31 cellular contexts compared by ENCODE assay signal in the genomic region with DNA sequence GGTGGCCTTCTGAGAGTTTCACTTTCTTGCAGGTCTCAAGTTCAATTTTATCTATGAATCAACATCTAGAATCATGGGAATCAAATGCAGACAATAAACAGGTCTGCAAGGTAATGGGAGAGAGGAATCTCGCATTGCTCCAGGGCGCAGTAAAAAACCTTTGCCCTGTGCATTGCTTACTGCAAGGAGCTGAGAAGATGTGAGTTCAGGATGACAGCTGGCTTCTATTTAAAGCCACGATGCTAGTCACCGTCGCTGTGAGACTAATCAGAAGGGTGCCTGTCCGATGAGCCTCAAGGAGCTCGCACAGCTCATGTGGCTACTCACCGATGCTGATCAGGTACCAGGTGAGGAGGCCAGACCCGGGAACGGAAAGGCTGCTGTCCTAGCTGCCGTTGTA. TPM values are rescaled to one million over a fixed set of nuclear protein-coding genes. Genes with fewer than 3 reads are reported as not detected.
"Had no signal": no experiment of that assay in that cellular context is flagged by ENCODE, and none has a peak within 500 bp of the region (broad histone marks: within the 10 kb centered on the region; RNA-seq: fewer than 3 reads in every experiment).

No MANE protein-coding gene starts in this region.

- H3K9me3 ChIP-seq: esophagus muscularis mucosa, gastroesophageal sphincter, lower lobe of right lung, tibial artery had no signal

- H3K27ac ChIP-seq: esophagus muscularis mucosa, gastroesophageal sphincter, lower lobe of right lung, neural progenitor cell, tibial artery had no signal

- H3K4me2 ChIP-seq: neural progenitor cell had no signal

- H3K36me3 ChIP-seq: neural progenitor cell had no signal

- H2AFZ ChIP-seq: neural progenitor cell had no signal

- H3K4me3 ChIP-seq: esophagus muscularis mucosa, gastroesophageal sphincter, lower lobe of right lung, neural progenitor cell, smooth muscle cell, tibial artery had no signal

- H3K4me1 ChIP-seq: gastroesophageal sphincter, lower lobe of right lung, neural progenitor cell, tibial artery had no signal

- FAIRE-seq: bronchial epithelial cell, endothelial cell of umbilical vein, keratinocyte had no signal

- H3K9ac ChIP-seq: neural progenitor cell had no signal

- DNase-seq: activated CD4-positive, alpha-beta memory T cell treated with anti-CD3 and anti-CD28 coated beads, Interleukin-2, amount 10 ng/mL, durations not matched to agents 7 days and 5 days; activated CD4-positive, alpha-beta T cell treated with anti-CD3 and anti-CD28 coated beads, Interleukin-2, amount 10 ng/mL, durations not matched to agents 24 days and 14 days; activated effector memory CD4-positive, alpha-beta T cell treated with Interleukin-2 at 50 U/mL for 16 hours; activated naive CD4-positive, alpha-beta T cell treated with anti-CD3 and anti-CD28 coated beads for 36 hours; activated naive CD8-positive, alpha-beta T cell treated with anti-CD3 and anti-CD28 coated beads, Interleukin-2, amount 10 ng/mL, durations not matched to agents 7 days and 5 days; activated T-cell treated with anti-CD3 and anti-CD28 coated beads, Interleukin-2, amount 50 U/mL, for 72 hours; amniotic stem cell; effector memory CD8-positive, alpha-beta T cell; head of caudate nucleus; left colon; lower lobe of right lung; naive thymus-derived CD8-positive, alpha-beta T cell; stimulated activated CD4-positive, alpha-beta T cell treated with anti-CD3 and anti-CD28 coated beads, Interleukin-15, amount 100 ng/mL, for 24 hours; stimulated activated CD4-positive, alpha-beta T cell treated with anti-CD3 and anti-CD28 coated beads, Interleukin-2, amount 100 ng/mL, for 48 hours; stimulated activated CD8-positive, alpha-beta memory T cell treated with anti-CD3 and anti-CD28 coated beads, Interleukin-4, amount 100 ng/mL, for 48 hours; stimulated activated naive CD4-positive, alpha-beta T cell; tibial artery had no signal

- H3K27me3 ChIP-seq: esophagus muscularis mucosa, gastroesophageal sphincter, neural progenitor cell, tibial artery had no signal

- ATAC-seq: activated CD4-positive, CD25-positive, alpha-beta regulatory T cell treated with anti-CD3 and anti-CD28 coated beads, Interleukin-2, amount 50 U/mL, for 24 hours; activated T-cell treated with anti-CD3 and anti-CD28 coated beads, Interleukin-2, amount 50 U/mL, for 72 hours; effector memory CD8-positive, alpha-beta T cell; gastroesophageal sphincter; left colon; lower lobe of right lung; naive thymus-derived CD8-positive, alpha-beta T cell; SK-N-SH treated with all-trans-retinoic acid at 6 μM for 48 hours had no signal

RNA-seq across cellular contexts. Expression of a gene that starts 30.2 kb away (rescaled TPM):
- total RNA-seq: activated CD4-positive, alpha-beta memory T cell treated with anti-CD3 and anti-CD28 coated beads, Interleukin-2, amount 10 ng/mL, durations not matched to agents 7 days and 5 days; activated CD4-positive, alpha-beta T cell treated with anti-CD3 and anti-CD28 coated beads, Interleukin-2, amount 10 ng/mL, durations not matched to agents 24 days and 14 days; activated naive CD4-positive, alpha-beta T cell treated with anti-CD3 and anti-CD28 coated beads for 36 hours; activated T-cell treated with anti-CD3 and anti-CD28 coated beads, Interleukin-2, amount 50 U/mL, for 72 hours; bronchial epithelial cell; chondrocyte; dermis microvascular lymphatic vessel endothelial cell; endothelial cell of umbilical vein; left colon had no signal
- polyA plus RNA-seq: endothelial cell of umbilical vein, keratinocyte had no signal

RNA-seq across cellular contexts. Expression of a gene that starts 37.9 kb away (rescaled TPM):
- total RNA-seq: activated CD4-positive, alpha-beta memory T cell treated with anti-CD3 and anti-CD28 coated beads, Interleukin-2, amount 10 ng/mL, durations not matched to agents 7 days and 5 days; activated CD4-positive, alpha-beta T cell treated with anti-CD3 and anti-CD28 coated beads, Interleukin-2, amount 10 ng/mL, durations not matched to agents 24 days and 14 days; activated naive CD4-positive, alpha-beta T cell treated with anti-CD3 and anti-CD28 coated beads for 36 hours; activated naive CD8-positive, alpha-beta T cell treated with anti-CD3 and anti-CD28 coated beads, Interleukin-2, amount 10 ng/mL, durations not matched to agents 7 days and 5 days; activated T-cell treated with anti-CD3 and anti-CD28 coated beads, Interleukin-2, amount 50 U/mL, for 72 hours; bronchial epithelial cell; chondrocyte; dermis microvascular lymphatic vessel endothelial cell; endothelial cell of umbilical vein; esophagus muscularis mucosa; left colon; lower lobe of right lung; naive thymus-derived CD8-positive, alpha-beta T cell; posterior vena cava; smooth muscle cell; T-helper 2 cell treated with Interferon-gamma antibody and Interleukin-4, amounts not matched to agents 100 ng/mL and 5 ng/mL, for 36 hours; urinary bladder had no signal
- polyA plus RNA-seq: endothelial cell of umbilical vein; keratinocyte; naive thymus-derived CD8-positive, alpha-beta T cell had no signal

RNA-seq across cellular contexts. Expression of a gene that starts 44.5 kb away (rescaled TPM):
- total RNA-seq: activated CD4-positive, alpha-beta memory T cell treated with anti-CD3 and anti-CD28 coated beads, Interleukin-2, amount 10 ng/mL, durations not matched to agents 7 days and 5 days; activated CD4-positive, alpha-beta T cell treated with anti-CD3 and anti-CD28 coated beads, Interleukin-2, amount 10 ng/mL, durations not matched to agents 24 days and 14 days; activated naive CD4-positive, alpha-beta T cell treated with anti-CD3 and anti-CD28 coated beads for 36 hours; activated naive CD8-positive, alpha-beta T cell treated with anti-CD3 and anti-CD28 coated beads, Interleukin-2, amount 10 ng/mL, durations not matched to agents 7 days and 5 days; activated T-cell treated with anti-CD3 and anti-CD28 coated beads, Interleukin-2, amount 50 U/mL, for 72 hours; bronchial epithelial cell; chondrocyte; dermis microvascular lymphatic vessel endothelial cell; endothelial cell of umbilical vein; left colon; lower lobe of right lung; naive thymus-derived CD8-positive, alpha-beta T cell; smooth muscle cell; T-helper 2 cell treated with Interferon-gamma antibody and Interleukin-4, amounts not matched to agents 100 ng/mL and 5 ng/mL, for 36 hours; urinary bladder had no signal
- polyA plus RNA-seq: endothelial cell of umbilical vein; keratinocyte; naive thymus-derived CD8-positive, alpha-beta T cell had no signal
